8 cellular contexts compared by ENCODE assay signal in genomic region chr6:167094820-167095637, GRCh38. TPM values are rescaled to one million over a fixed set of nuclear protein-coding genes. Genes with fewer than 3 reads are reported as not detected.
DNase-seq lines count a peak whose midpoint lies in the region; ATAC-seq and TF ChIP-seq lines count a peak whose summit lies in the region.

No MANE protein-coding gene starts in this region.

- DNase-seq in GM12864 (ENCODE audit: low read depth): peak; percentile 89
- DNase-seq in effector memory CD4-positive, alpha-beta T cell: peak in 1 of 3 donors; percentile 50
- no peak for DNase-seq in hypothalamus (lab: John Stamatoyannopoulos, UW)
- DNase-seq in H7: no peak
- DNase-seq in NCI-H1092 treated with DMSO at 0.1 percent for 48 hours (lab: John Stamatoyannopoulos, UW): no peak
- DNase-seq in activated T-helper 1 cell treated with anti-CD3 and anti-CD28 coated beads, Interleukin-12 subunit alpha, Interleukin-12 subunit beta, Interleukin-2, Interleukin-4 antibody, amounts not matched to agents 30 ng/mL and 10 ng/mL and 1 ng/mL, durations not matched to agents 14 hours and 24 hours and 36 hours (ENCODE audit: low spot score): no peak

- H3K4me3 ChIP-seq in GM12864 (ENCODE audit: low read depth, low read length) (peak overlapping the region; percentile 61; the same call in 1 of the 2 replicates), H7 (ENCODE audit: insufficient read depth, low read depth, low read length) (no peak overlapping the region)
- H3K4me3 ChIP-seq in effector memory CD4-positive, alpha-beta T cell (ENCODE audit: insufficient read depth, low read depth, low read length, poor library complexity, severe bottlenecking): no peak overlapping the region

- H3K9me3 ChIP-seq in effector memory CD4-positive, alpha-beta T cell (ENCODE audit: control insufficient read depth, low read length): no peaks in the 10 kb centered on the region

- no peak overlapping the region for H3K4me3 Mint-ChIP-seq in activated T-helper 1 cell treated with anti-CD3 and anti-CD28 coated beads, Interleukin-12 subunit alpha, Interleukin-12 subunit beta, Interleukin-2, Interleukin-4 antibody, amounts not matched to agents 30 ng/mL and 10 ng/mL and 1 ng/mL, durations not matched to agents 14 hours and 24 hours and 36 hours

- intact Hi-C loops in activated T-helper 1 cell treated with anti-CD3 and anti-CD28 coated beads, Interleukin-12 subunit alpha, Interleukin-12 subunit beta, Interleukin-2, Interleukin-4 antibody, amounts not matched to agents 30 ng/mL and 10 ng/mL and 1 ng/mL, durations not matched to agents 14 hours and 24 hours and 36 hours (cut with micrococcal nuclease): no loop called here

- peak; percentile 56 for ATAC-seq in GM21360 (IDR thresholded peaks at IDR 0.05; ENCODE audit: unreplicated experiment)
- ATAC-seq in HG03460 (IDR thresholded peaks at IDR 0.05; ENCODE audit: unreplicated experiment): peak; percentile 46

- peaks cover 71% of the 10 kb centered on the region for H3K4me1 ChIP-seq in effector memory CD4-positive, alpha-beta T cell (ENCODE audit: control insufficient read depth, insufficient read depth, low read length, poor library complexity, severe bottlenecking)

- no peaks in the 10 kb centered on the region for H3K36me3 Mint-ChIP-seq in activated T-helper 1 cell treated with anti-CD3 and anti-CD28 coated beads, Interleukin-12 subunit alpha, Interleukin-12 subunit beta, Interleukin-2, Interleukin-4 antibody, amounts not matched to agents 30 ng/mL and 10 ng/mL and 1 ng/mL, durations not matched to agents 14 hours and 24 hours and 36 hours (ENCODE audit: low read depth)

- H3K36me3 ChIP-seq in effector memory CD4-positive, alpha-beta T cell (ENCODE audit: control insufficient read depth, insufficient read depth, low read length): no peaks in the 10 kb centered on the region
- no peaks in the 10 kb centered on the region for H3K36me3 ChIP-seq in H7 (replicated peaks; ENCODE audit: control insufficient read depth, insufficient read depth, low read length)

- no peak for TF ChIP-seq CTCF in GM12864 (IDR thresholded peaks at IDR 0.05; ENCODE audit: low read depth, low read length, missing control alignments)

- no peaks in the 10 kb centered on the region for H3K27me3 ChIP-seq in effector memory CD4-positive, alpha-beta T cell (replicated peaks; ENCODE audit: control insufficient read depth, insufficient read depth, low read length, poor library complexity, severe bottlenecking)
- no peaks in the 10 kb centered on the region for H3K27me3 ChIP-seq in H7 (ENCODE audit: control insufficient read depth, insufficient read depth, low read length)

- H3K27ac Mint-ChIP-seq in activated T-helper 1 cell treated with anti-CD3 and anti-CD28 coated beads, Interleukin-12 subunit alpha, Interleukin-12 subunit beta, Interleukin-2, Interleukin-4 antibody, amounts not matched to agents 30 ng/mL and 10 ng/mL and 1 ng/mL, durations not matched to agents 14 hours and 24 hours and 36 hours: no peak overlapping the region

- no peaks in the 10 kb centered on the region for H3K9me3 Mint-ChIP-seq in activated T-helper 1 cell treated with anti-CD3 and anti-CD28 coated beads, Interleukin-12 subunit alpha, Interleukin-12 subunit beta, Interleukin-2, Interleukin-4 antibody, amounts not matched to agents 30 ng/mL and 10 ng/mL and 1 ng/mL, durations not matched to agents 14 hours and 24 hours and 36 hours

- H3K4me1 Mint-ChIP-seq in activated T-helper 1 cell treated with anti-CD3 and anti-CD28 coated beads, Interleukin-12 subunit alpha, Interleukin-12 subunit beta, Interleukin-2, Interleukin-4 antibody, amounts not matched to agents 30 ng/mL and 10 ng/mL and 1 ng/mL, durations not matched to agents 14 hours and 24 hours and 36 hours (ENCODE audit: low read depth): peaks cover 59% of the 10 kb centered on the region

- H3K27ac ChIP-seq in effector memory CD4-positive, alpha-beta T cell (ENCODE audit: insufficient read depth, low read length, poor library complexity, severe bottlenecking): peak overlapping the region; percentile 68

- H3K27me3 Mint-ChIP-seq in activated T-helper 1 cell treated with anti-CD3 and anti-CD28 coated beads, Interleukin-12 subunit alpha, Interleukin-12 subunit beta, Interleukin-2, Interleukin-4 antibody, amounts not matched to agents 30 ng/mL and 10 ng/mL and 1 ng/mL, durations not matched to agents 14 hours and 24 hours and 36 hours (ENCODE audit: insufficient read depth): peaks cover 2% of the 10 kb centered on the region

RNA-seq across cellular contexts. Expression of gene CCR6, which starts 27.9 kb away (rescaled TPM):
- total RNA-seq in H7 (2014; rRNA removed; shearing (Covaris generic)): not detected in 2 replicates
- total RNA-seq in activated T-helper 1 cell treated with anti-CD3 and anti-CD28 coated beads, Interleukin-12 subunit alpha, Interleukin-12 subunit beta, Interleukin-2, Interleukin-4 antibody, amounts not matched to agents 30 ng/mL and 10 ng/mL and 1 ng/mL, durations not matched to agents 14 hours and 24 hours and 36 hours: not detected in 2 replicates
